Comparison of ENCODE assay signal across 8 cellular contexts in the genomic region with DNA sequence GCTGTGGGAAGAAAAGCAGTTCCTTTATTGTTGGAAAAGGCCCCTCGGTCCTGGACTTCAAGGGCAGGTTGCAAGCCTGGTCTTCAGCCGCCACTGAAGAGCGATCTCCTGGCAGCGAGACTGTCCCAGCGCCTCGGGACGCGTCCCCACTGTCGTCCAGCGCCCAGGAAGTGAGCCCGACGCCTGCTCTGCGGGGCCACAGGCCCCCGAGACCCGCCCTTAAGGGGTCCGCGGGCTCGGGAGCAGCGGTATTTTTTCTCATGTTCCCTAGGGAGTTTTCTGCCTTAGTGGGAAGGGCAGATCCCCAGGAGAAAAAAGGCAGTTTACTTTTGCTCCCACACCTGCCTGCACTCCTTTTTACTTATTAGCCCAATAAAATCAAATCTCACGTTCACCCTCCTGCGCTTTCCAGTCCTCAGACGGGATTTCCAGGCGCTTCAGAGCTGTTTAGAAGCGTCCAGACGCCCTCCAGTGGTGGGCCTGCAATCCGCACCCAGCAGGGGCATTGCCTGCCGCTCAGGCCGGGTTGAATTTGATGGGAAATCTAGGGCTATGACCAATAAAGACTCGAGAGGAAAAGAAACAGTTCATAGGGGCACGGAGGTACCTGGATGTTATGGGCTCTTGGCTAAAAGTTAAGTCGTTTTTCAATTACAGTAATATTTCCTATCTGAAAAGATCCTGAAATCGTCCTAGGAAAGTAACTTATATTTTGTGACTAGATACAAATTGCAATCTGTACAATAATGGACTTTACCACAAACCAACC. TPM values are rescaled to one million over a fixed set of nuclear protein-coding genes. Genes with fewer than 3 reads are reported as not detected.
DNase-seq lines count a peak whose midpoint lies in the region; ATAC-seq and TF ChIP-seq lines count a peak whose summit lies in the region.

No MANE protein-coding gene starts in this region.

- intact Hi-C loops in left ventricle myocardium inferior (cut with micrococcal nuclease) = no loop called here
- intact Hi-C loops in prostate gland (cut with DNase I) = loop anchor here (10.0 kb wide), 5 partner anchors 99 to 1399 kb away; no protein-coding TSS in a partner anchor

- H3K4me1 ChIP-seq in left ventricle myocardium inferior (peaks cover 48% of the 10 kb centered on the region), prostate gland (replicated peaks) (no peaks in the 10 kb centered on the region), urinary bladder (ENCODE audit: insufficient read depth) (no peaks in the 10 kb centered on the region)

- DNase-seq in NCI-H1105 treated with DMSO at 0.1 percent for 48 hours (lab: John Stamatoyannopoulos, UW) = peak; percentile 83
- DNase-seq in T follicular helper cell (ENCODE audit: low read depth) = peak; percentile 40
- peak; percentile 80 for DNase-seq in left ventricle myocardium inferior
- DNase-seq in prostate gland (ENCODE audit: low spot score) = peak; percentile 85

- peaks cover 59% of the 10 kb centered on the region for H3K27me3 ChIP-seq in left ventricle myocardium inferior (ENCODE audit: low read depth)
- H3K27me3 ChIP-seq in prostate gland (replicated peaks; ENCODE audit: insufficient read depth) = no peaks in the 10 kb centered on the region

- TF ChIP-seq CTCF in GM12873 (IDR thresholded peaks at IDR 0.05; ENCODE audit: insufficient read depth, low read depth, low read length, missing control alignments) = peak; percentile 93
- peak; percentile 98 for TF ChIP-seq CTCF in left ventricle myocardium inferior (IDR thresholded peaks at IDR 0.05; ENCODE audit: borderline replicate concordance)
- peak; percentile 46 to 94 (median 88) for TF ChIP-seq CTCF in prostate gland (IDR thresholded peaks at IDR 0.05)

- H3K9me3 ChIP-seq in left ventricle myocardium inferior (replicated peaks) (no peaks in the 10 kb centered on the region), prostate gland (no peaks in the 10 kb centered on the region)

- H3K4me3 ChIP-seq in left ventricle myocardium inferior = peak overlapping the region; percentile 77
- H3K4me3 ChIP-seq in prostate gland = peak overlapping the region; percentile 46 to 50
- H3K4me3 ChIP-seq in urinary bladder (ENCODE audit: low read depth, low read length) = peak overlapping the region; percentile 52

- peak; percentile 66 for ATAC-seq in HG02759 (IDR thresholded peaks at IDR 0.05; ENCODE audit: unreplicated experiment)

- H3K36me3 ChIP-seq in left ventricle myocardium inferior = no peaks in the 10 kb centered on the region
- H3K36me3 ChIP-seq in prostate gland = no peaks in the 10 kb centered on the region
- no peaks in the 10 kb centered on the region for H3K36me3 ChIP-seq in urinary bladder (ENCODE audit: insufficient read depth)

- H3K27ac ChIP-seq in angular gyrus (ENCODE audit: low read depth, low read length) (peak overlapping the region; percentile 70), left ventricle myocardium inferior (replicated peaks) (peak overlapping the region; percentile 92), prostate gland (peak overlapping the region; percentile 56 to 74), urinary bladder (ENCODE audit: low read depth) (no peak overlapping the region)

- WGBS in prostate gland = 3% methylated on average over 32 of the region's 32 CpGs
- 2% methylated on average over 32 of the region's 32 CpGs for WGBS in urinary bladder

- TF ChIP-seq POLR2A in prostate gland (IDR thresholded peaks at IDR 0.05) = no peak

RNA-seq across cellular contexts. Expression of gene EFNA5, which starts 2.8 kb away (rescaled TPM):
- total RNA-seq in left ventricle myocardium inferior (28.2 TPM), prostate gland (1 to 10 TPM; 5.6 to 7.2 TPM), urinary bladder (18.9 TPM)
- polyA plus RNA-seq in urinary bladder = 2.1 TPM
